In the genomic region with DNA sequence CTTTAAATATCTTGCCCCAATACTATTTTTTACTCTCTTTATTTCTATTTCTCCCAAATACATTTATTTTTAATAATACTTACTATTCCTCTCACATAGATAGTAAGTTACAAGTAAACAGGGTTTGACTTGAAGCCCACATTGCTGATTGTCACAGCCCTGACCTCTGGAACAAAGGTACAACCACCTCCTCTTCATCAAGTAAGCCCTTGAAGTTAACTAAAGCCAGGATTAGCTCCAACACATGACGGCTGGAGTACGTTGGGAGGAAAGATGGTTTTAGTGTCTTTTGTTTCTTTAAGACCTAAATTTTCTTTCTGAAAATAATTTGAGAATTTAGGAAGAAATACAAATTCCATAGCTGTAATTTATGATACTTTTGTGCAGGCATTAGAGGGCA, we compare ENCODE assay signal across 1 cellular context.
A peak's percentile ranks its signal among the peaks of the same experiment; 100 is the strongest.
TF ChIP-seq lines count a peak whose summit lies in the region.

No MANE protein-coding gene starts in this region.

TF ChIP-seq in K562, 482 proteins besides CTCF, POLR2A, EP300 and RAD21:
- TF ChIP-seq RFX5 (IDR thresholded peaks at IDR 0.05; ENCODE audit: low read depth, low read length) (0 out of 2 replicates have a peak, but pooled peaks have one; percentile 24), NCOA4 (IDR thresholded peaks at IDR 0.05; ENCODE audit: partially characterized antibody) (no peak)
